Comparison of ENCODE assay signal across 9 cellular contexts in genomic region chr7:46352335-46352954, GRCh38.
DNase-seq lines count a peak whose midpoint lies in the region; ATAC-seq and TF ChIP-seq lines count a peak whose summit lies in the region.
"Had no signal": no experiment of that assay in that cellular context is flagged by ENCODE, and none has a peak within 500 bp of the region (broad histone marks: within the 10 kb centered on the region; RNA-seq: fewer than 3 reads in every experiment).

No MANE protein-coding gene starts in this region.

- TF ChIP-seq CTCF in MCF 10A (IDR thresholded peaks at IDR 0.05; ENCODE audit: unreplicated experiment), result peak; percentile 72
- peak; percentile 36 to 62 (median 48) for TF ChIP-seq CTCF in uterus (IDR thresholded peaks at IDR 0.05)

- H3K27ac Mint-ChIP-seq in MCF 10A (ENCODE audit: low read depth, unreplicated experiment), result no peak overlapping the region
- H3K27ac Mint-ChIP-seq: dendritic cell treated with granulocyte-macrophage colony-stimulating factor and Interleukin-4, amounts not matched to agents 40 ng/mL and 50 ng/mL, for 4 days had no signal

- BruUV-seq in MCF 10A (replicated peaks; lab: Mats Ljungman, UMichigan), result no TSS peak

- H3K4me1 ChIP-seq in uterus, result no peaks in the 10 kb centered on the region

- POLR2A ChIA-PET in MCF 10A (lab: Yijun Ruan, JAX), result interaction anchor here (0.7 to 1.4 kb wide), 2 partner anchors 194 to 435 kb away, joined by 3 to 5 read pairs; no protein-coding TSS in a partner anchor

- H3K36me3 Mint-ChIP-seq in MCF 10A (ENCODE audit: insufficient read depth, unreplicated experiment), result no peaks in the 10 kb centered on the region

- CTCF ChIA-PET in MCF 10A (lab: Yijun Ruan, JAX), result interaction anchor here (0.6 to 11.5 kb wide), 27 partner anchors 10 to 1182 kb away, joined by 3 to 191 read pairs (median 3); partner anchors contain the start of gene IGFBP3

- no peak overlapping the region for H3K27ac ChIP-seq in uterus

- H3K4me3 Mint-ChIP-seq in MCF 10A (ENCODE audit: unreplicated experiment), result no peak overlapping the region
- H3K4me3 Mint-ChIP-seq: dendritic cell treated with granulocyte-macrophage colony-stimulating factor and Interleukin-4, amounts not matched to agents 40 ng/mL and 50 ng/mL, for 4 days had no signal

- intact Hi-C loops in Right ventricle myocardium superior (cut with DNase I), result loop anchor here (2.0 kb wide), 1 partner anchor 430 kb away; no protein-coding TSS in a partner anchor
- intact Hi-C loops in Right ventricle myocardium inferior (cut with DNase I), result loop anchor here (1.0 to 5.0 kb wide), 3 partner anchors 430 to 830 kb away; no protein-coding TSS in a partner anchor
- intact Hi-C loops in MCF 10A (cut with micrococcal nuclease), result loop anchor here (1.0 to 10.0 kb wide), 8 partner anchors 223 to 1198 kb away; partner anchors contain the start of genes CCDC201 and RAMP3
- intact Hi-C loops in uterus (cut with DNase I; ENCODE audit: low total_unique reads), result no loop called here

- no peak for TF ChIP-seq POLR2A in uterus (IDR thresholded peaks at IDR 0.05)

- peak; percentile 73 for ATAC-seq in Right ventricle myocardium superior (ENCODE audit: poor library complexity)
- ATAC-seq in Right ventricle myocardium inferior, result no peak
- ATAC-seq in GM21367 (IDR thresholded peaks at IDR 0.05; ENCODE audit: unreplicated experiment), result no peak
- ATAC-seq in GM21515 (IDR thresholded peaks at IDR 0.05; ENCODE audit: unreplicated experiment), result no peak

- DNase-seq in Right ventricle myocardium superior (no peak), Right ventricle myocardium inferior (ENCODE audit: missing footprints) (no peak), NCI-H1105 (lab: John Stamatoyannopoulos, UW) (peak; percentile 43), MCF 10A (ENCODE audit: unreplicated experiment) (peak; percentile 71), kidney glomerular epithelial cell (lab: John Stamatoyannopoulos, UW) (peak; percentile 70), uterus (peak; percentile 21 to 23)

- no peaks in the 10 kb centered on the region for H3K27me3 ChIP-seq in uterus

- H3K27me3 Mint-ChIP-seq in MCF 10A (ENCODE audit: insufficient read depth, unreplicated experiment), result no peaks in the 10 kb centered on the region
- H3K27me3 Mint-ChIP-seq: dendritic cell treated with granulocyte-macrophage colony-stimulating factor and Interleukin-4, amounts not matched to agents 40 ng/mL and 50 ng/mL, for 4 days had no signal

- peaks cover 5% of the 10 kb centered on the region for H3K4me1 Mint-ChIP-seq in MCF 10A (ENCODE audit: insufficient read depth, unreplicated experiment)

- no peaks in the 10 kb centered on the region for H3K36me3 ChIP-seq in uterus

- no peaks in the 10 kb centered on the region for H3K9me3 ChIP-seq in uterus

- no peak overlapping the region for H3K4me3 ChIP-seq in uterus

- H3K9me3 Mint-ChIP-seq in MCF 10A (ENCODE audit: unreplicated experiment), result no peaks in the 10 kb centered on the region
- H3K9me3 Mint-ChIP-seq: dendritic cell treated with granulocyte-macrophage colony-stimulating factor and Interleukin-4, amounts not matched to agents 40 ng/mL and 50 ng/mL, for 4 days had no signal

Comparison
In these comparisons a context has a peak if more than half of its experiments do, and no peak if none do; other contexts are left out.
1. DNase-seq: peak in NCI-H1105 (single experiment), MCF 10A (single experiment), kidney glomerular epithelial cell (single experiment) and uterus (2 of 2); none in Right ventricle myocardium superior (single experiment) and Right ventricle myocardium inferior (single experiment).